In the genomic region with DNA sequence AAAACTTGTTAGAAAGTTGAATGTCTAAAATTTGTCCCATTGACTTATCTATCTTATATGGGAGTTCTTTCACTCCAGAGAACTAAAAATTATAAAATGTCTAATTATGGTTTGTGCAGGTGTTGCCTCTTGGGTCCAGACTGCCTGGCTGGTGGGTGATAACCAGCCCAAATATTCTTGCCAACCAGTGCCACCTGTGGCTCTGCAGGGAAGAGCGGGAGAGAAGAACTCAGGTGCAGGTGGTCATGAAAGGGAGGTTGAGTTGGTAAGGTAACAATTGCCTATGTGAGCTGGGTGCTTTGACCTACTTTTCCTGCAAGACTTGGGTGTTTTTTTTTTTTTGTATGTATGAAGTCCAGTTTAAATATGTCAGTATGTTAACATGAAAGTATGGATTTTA, we compare ENCODE assay signal across 19 cellular contexts. TPM values are rescaled to one million over a fixed set of nuclear protein-coding genes. Genes with fewer than 3 reads are reported as not detected.
DNase-seq lines count a peak whose midpoint lies in the region; ATAC-seq, FAIRE-seq and TF ChIP-seq lines count a peak whose summit lies in the region.
"Had no signal": no experiment of that assay in that cellular context is flagged by ENCODE, and none has a peak within 500 bp of the region (broad histone marks: within the 10 kb centered on the region; RNA-seq: fewer than 3 reads in every experiment).

No MANE protein-coding gene starts in this region.

- no peaks in the 10 kb centered on the region for H3K9me1 ChIP-seq in keratinocyte (ENCODE audit: control insufficient read depth, extremely low read depth, insufficient read depth, low read length)

- H3K27ac ChIP-seq in OCI-LY1 (ENCODE audit: low read depth, low read length, poor library complexity, severe bottlenecking) (no peak overlapping the region), keratinocyte (ENCODE audit: control insufficient read depth, insufficient read depth, low read length) (no peak overlapping the region), ascending aorta (no peak overlapping the region)
- H3K27ac ChIP-seq: left ventricle myocardium inferior, testis had no signal

- FAIRE-seq in keratinocyte (lab: Jason Lieb, UNC) = no peak
- FAIRE-seq: GM18507 had no signal

- intact Hi-C loops in ascending aorta (cut with DNase I) (no loop called here), left colon (cut with DNase I, micrococcal nuclease) (no loop called here)

- H3K4me2 ChIP-seq in OCI-LY1 (ENCODE audit: low read length) (no peak overlapping the region), keratinocyte (ENCODE audit: control insufficient read depth, extremely low read depth, insufficient read depth, low read depth, low read length) (no peak overlapping the region)

- no peak overlapping the region for H2AFZ ChIP-seq in OCI-LY1 (ENCODE audit: low read length)
- H2AFZ ChIP-seq in keratinocyte (ENCODE audit: control insufficient read depth, low read length) = no peak overlapping the region

- H3K4me3 ChIP-seq in OCI-LY1 (ENCODE audit: low read depth, low read length, poor library complexity, severe bottlenecking) (no peak overlapping the region), keratinocyte (ENCODE audit: control insufficient read depth in 2 of 3, extremely low read depth in 1 of 3, insufficient read depth in 2 of 3, low read depth in 1 of 3, low read length in 3 of 3) (no peak overlapping the region), ascending aorta (no peak overlapping the region)
- H3K4me3 ChIP-seq: left ventricle myocardium inferior, testis had no signal

- H3K36me3 ChIP-seq in OCI-LY1 (ENCODE audit: insufficient read depth, low read length) = no peaks in the 10 kb centered on the region
- no peaks in the 10 kb centered on the region for H3K36me3 ChIP-seq in keratinocyte (ENCODE audit: control insufficient read depth in 2 of 2, extremely low read depth in 1 of 2, insufficient read depth in 2 of 2, low read length in 2 of 2)
- H3K36me3 ChIP-seq in ascending aorta = no peaks in the 10 kb centered on the region
- H3K36me3 ChIP-seq: left ventricle myocardium inferior had no signal

- H3K9ac ChIP-seq in OCI-LY1 (ENCODE audit: low read length) (no peak overlapping the region), keratinocyte (ENCODE audit: control insufficient read depth, extremely low read depth, insufficient read depth, low read length) (no peak overlapping the region)

- no peaks in the 10 kb centered on the region for H4K20me1 ChIP-seq in OCI-LY1 (ENCODE audit: insufficient read depth, low read length)
- H4K20me1 ChIP-seq in keratinocyte (ENCODE audit: control insufficient read depth, extremely low read depth, insufficient read depth, low read length) = no peaks in the 10 kb centered on the region

- peaks cover 16% of the 10 kb centered on the region for H3K4me1 ChIP-seq in OCI-LY1 (ENCODE audit: insufficient read depth, low read length, severe bottlenecking)
- H3K4me1 ChIP-seq in keratinocyte (ENCODE audit: control insufficient read depth, extremely low read depth, insufficient read depth, low read length) = no peaks in the 10 kb centered on the region
- H3K4me1 ChIP-seq in ascending aorta = no peaks in the 10 kb centered on the region
- H3K4me1 ChIP-seq: left ventricle myocardium inferior had no signal

- TF ChIP-seq RAD21 in Ishikawa (IDR thresholded peaks at IDR 0.05; ENCODE audit: low read depth) = peak; percentile 11; the same call in 1 of the 2 replicates

- H3F3A ChIP-seq in OCI-LY1 (ENCODE audit: insufficient read depth, low read length) = no peaks in the 10 kb centered on the region

- TF ChIP-seq CTCF in OCI-LY1 (IDR thresholded peaks at IDR 0.05; ENCODE audit: low read length) (peak; percentile 24; the same call in 1 of the 2 replicates), keratinocyte (optimal IDR thresholded peaks at IDR 0.05 in 1 of 3, IDR thresholded peaks at IDR 0.05 in 1 of 3, conservative IDR thresholded peaks at IDR 0.05 in 1 of 3; ENCODE audit: extremely low read depth in 1 of 3, insufficient read depth in 2 of 3, low read length in 3 of 3) (peak in 2 of 3 experiments; percentile 11 to 29), ascending aorta (IDR thresholded peaks at IDR 0.05) (no peak)

- no peak for TF ChIP-seq EP300 in Ishikawa (IDR thresholded peaks at IDR 0.05; ENCODE audit: borderline replicate concordance)

- no peak for ATAC-seq in GM18511 (IDR thresholded peaks at IDR 0.05; ENCODE audit: unreplicated experiment)
- no peak for ATAC-seq in left colon
- ATAC-seq: activated T-cell treated with anti-CD3 and anti-CD28 coated beads, Interleukin-2, amount 50 U/mL, for 72 hours; CD8-positive, alpha-beta T cell had no signal

- peak; percentile 27 to 67 for DNase-seq in NCI-H2081 (lab: John Stamatoyannopoulos, UW)
- no peak for DNase-seq in NCI-H2081 treated with DMSO at 0.1 percent for 48 hours (lab: John Stamatoyannopoulos, UW)
- no peak for DNase-seq in keratinocyte (ENCODE audit: low read depth, low spot score)
- DNase-seq in ascending aorta (ENCODE audit: low spot score in 2 of 2) = no peak
- DNase-seq in left colon = no peak
- DNase-seq: activated CD4-positive, alpha-beta T cell treated with anti-CD3 and anti-CD28 coated beads, Interleukin-2, amount 50 U/mL, for 4 hours; activated T-cell treated with anti-CD3 and anti-CD28 coated beads, Interleukin-2, amount 50 U/mL, for 72 hours; CD8-positive, alpha-beta T cell; GDM1; left ventricle myocardium inferior; NCI-H1930; OCI-M1; stimulated activated CD4-positive, alpha-beta T cell treated with anti-CD3 and anti-CD28 coated beads, Interleukin-4, amount 100 ng/mL, for 1 hour; stimulated activated CD8-positive, alpha-beta memory T cell treated with anti-CD3 and anti-CD28 coated beads, Interleukin-4, amount 100 ng/mL, for 48 hours; testis had no signal

- H3K9me3 ChIP-seq in OCI-LY1 (ENCODE audit: low read length) (no peaks in the 10 kb centered on the region), keratinocyte (ENCODE audit: control insufficient read depth, low read depth, low read length) (no peaks in the 10 kb centered on the region), ascending aorta (no peaks in the 10 kb centered on the region)
- H3K9me3 ChIP-seq: testis had no signal

- H3K79me2 ChIP-seq in OCI-LY1 (ENCODE audit: insufficient read depth, low read length) (peaks cover 7% of the 10 kb centered on the region; the same call in 1 of the 2 replicates), keratinocyte (ENCODE audit: control insufficient read depth, insufficient read depth, low read length) (peaks cover 25% of the 10 kb centered on the region)

- H3K9me2 ChIP-seq in OCI-LY1 (ENCODE audit: low read depth, low read length) = no peaks in the 10 kb centered on the region

- dilution Hi-C loops in keratinocyte (cut with MboI; ENCODE audit: extremely low pct_ligation_motif_present, low sequenced_read_pairs) = no loop called here

- no peaks in the 10 kb centered on the region for H3K27me3 ChIP-seq in OCI-LY1 (ENCODE audit: insufficient read depth, low read length)
- H3K27me3 ChIP-seq in keratinocyte (ENCODE audit: control insufficient read depth, extremely low read depth, insufficient read depth, low read length) = no peaks in the 10 kb centered on the region
- no peaks in the 10 kb centered on the region for H3K27me3 ChIP-seq in ascending aorta
- H3K27me3 ChIP-seq: testis had no signal

TF ChIP-seq in Ishikawa, 13 proteins besides CTCF, POLR2A, EP300 and RAD21:
- TF ChIP-seq, protein P1, sequence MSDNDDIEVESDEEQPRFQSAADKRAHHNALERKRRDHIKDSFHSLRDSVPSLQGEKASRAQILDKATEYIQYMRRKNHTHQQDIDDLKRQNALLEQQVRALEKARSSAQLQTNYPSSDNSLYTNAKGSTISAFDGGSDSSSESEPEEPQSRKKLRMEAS (IDR thresholded peaks at IDR 0.05) = no peak

RNA-seq across cellular contexts. Expression of a gene that starts 10.2 kb away (rescaled TPM):
- polyA plus RNA-seq in keratinocyte = 8.0 to 13.0 TPM (median 11.2 TPM) in 3 replicates
- 8.2 TPM for polyA plus RNA-seq in keratinocyte (2011; ENCODE audit: low read depth)
- 6.1 and 10.9 TPM in 2 replicates for polyA plus RNA-seq in keratinocyte (2011; cell fraction: cytosol; rRNA removed)
- polyA plus RNA-seq in keratinocyte (2011; cell fraction: nucleus; rRNA removed) = 12.8 and 18.6 TPM in 2 replicates
- polyA plus RNA-seq in keratinocyte (2012; ENCODE audit: low replicate concordance) = 7.2 and 8.5 TPM in 2 replicates
- polyA minus RNA-seq in keratinocyte = 3.0 to 22.0 TPM (median 13.2 TPM) in 3 replicates
- 8.1 TPM for polyA minus RNA-seq in keratinocyte (2011; cell fraction: cytosol; rRNA and poly(A)+ RNA removed)
- 22.7 and 38.5 TPM in 2 replicates for polyA minus RNA-seq in keratinocyte (2011; cell fraction: nucleus; rRNA and poly(A)+ RNA removed)
- total RNA-seq in ascending aorta = 21.0 TPM
- total RNA-seq in left colon = 10 to 100 TPM in 1 of 2 donors, 1 to 10 TPM in 1; 9.4 to 11.2 TPM

RNA-seq across cellular contexts. Expression of a gene that starts 45.6 kb away (rescaled TPM):
- polyA plus RNA-seq in keratinocyte = 17.2 to 25.6 TPM (median 18.4 TPM) in 3 replicates
- 8.2 TPM for polyA plus RNA-seq in keratinocyte (2011; ENCODE audit: low read depth)
- 8.3 and 14.4 TPM in 2 replicates for polyA plus RNA-seq in keratinocyte (2011; cell fraction: cytosol; rRNA removed)
- 32.5 and 36.7 TPM in 2 replicates for polyA plus RNA-seq in keratinocyte (2011; cell fraction: nucleus; rRNA removed)
- polyA plus RNA-seq in keratinocyte (2012; ENCODE audit: low replicate concordance) = 10.9 and 16.4 TPM in 2 replicates
- polyA minus RNA-seq in keratinocyte = 8.5 to 36.7 TPM (median 24.7 TPM) in 3 replicates
- polyA minus RNA-seq in keratinocyte (2011; cell fraction: cytosol; rRNA and poly(A)+ RNA removed) = 19.0 TPM
- polyA minus RNA-seq in keratinocyte (2011; cell fraction: nucleus; rRNA and poly(A)+ RNA removed) = 22.8 and 41.0 TPM in 2 replicates
- total RNA-seq in ascending aorta (36.7 TPM), left colon (10 to 100 TPM; 22.3 to 24.4 TPM)

Comparison
In these comparisons a context has a peak if more than half of its experiments do, and no peak if none do; other contexts are left out.
1. DNase-seq: peak in NCI-H2081 (2 of 2); none in NCI-H2081 treated with DMSO at 0.1 percent for 48 hours (single experiment), keratinocyte (single experiment), ascending aorta (0 of 2) and left colon (0 of 2).
2. CTCF ChIP-seq: peak in OCI-LY1 (single experiment) and keratinocyte (2 of 3); none in ascending aorta (0 of 3).